Comparison of ENCODE assay signal across 21 cellular contexts in the genomic region with DNA sequence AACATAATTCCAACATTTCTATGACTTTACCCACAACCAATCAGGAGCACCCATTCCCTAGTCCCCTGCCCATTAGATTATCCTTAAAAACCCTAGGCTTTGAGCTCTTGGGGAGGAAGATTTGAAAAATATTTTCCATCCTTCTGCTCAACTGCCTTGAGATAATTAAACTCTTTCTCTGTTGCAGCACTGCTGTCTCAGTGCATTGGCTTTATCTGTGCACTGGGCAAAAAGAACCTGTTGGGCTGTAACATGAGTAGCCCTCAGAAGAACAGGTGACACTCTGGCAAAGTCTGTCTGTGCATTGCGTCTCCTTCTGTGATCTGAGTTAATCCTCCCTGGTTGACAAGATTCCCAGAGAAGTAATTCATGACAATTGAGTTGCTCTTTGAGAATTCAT.
"Had no signal": no experiment of that assay in that cellular context is flagged by ENCODE, and none has a peak within 500 bp of the region (broad histone marks: within the 10 kb centered on the region; RNA-seq: fewer than 3 reads in every experiment).

No MANE protein-coding gene starts in this region.

- H3K9me3 ChIP-seq: ovary, testis had no signal

- FAIRE-seq: islet of Langerhans had no signal

- DNase-seq: effector memory CD4-positive, alpha-beta T cell; gastrocnemius medialis; heart right ventricle; hypothalamus; kidney glomerular epithelial cell; mucosa of descending colon; natural killer cell; ovary; stimulated activated CD4-positive, alpha-beta T cell treated with anti-CD3 and anti-CD28 coated beads, Interleukin-4, amount 100 ng/mL, for 1 hour; stimulated activated CD8-positive, alpha-beta memory T cell treated with anti-CD3 and anti-CD28 coated beads, Interleukin-4, amount 100 ng/mL, for 48 hours; testis; upper lobe of right lung had no signal

- H3K27ac ChIP-seq: epithelial cell of prostate, esophagus muscularis mucosa, gastrocnemius medialis, heart right ventricle, ovary, right atrium auricular region, testis, tibial nerve, upper lobe of right lung had no signal

- H3K4me1 ChIP-seq: esophagus muscularis mucosa, gastrocnemius medialis, heart right ventricle, right atrium auricular region, testis, tibial nerve, upper lobe of right lung had no signal

- H3K4me1 Mint-ChIP-seq: natural killer cell; neural crest cell; stimulated activated effector memory CD8-positive, alpha-beta T cell treated with anti-CD3 and anti-CD28 coated beads, Interleukin-12 subunit alpha, Interleukin-12 subunit beta, amount 100 ng/mL, for 72 hours had no signal

- H3K36me3 ChIP-seq: gastrocnemius medialis, heart right ventricle, ovary, right atrium auricular region, upper lobe of right lung had no signal

- H3K4me2 ChIP-seq: smooth muscle cell had no signal

- ATAC-seq: gastrocnemius medialis; heart right ventricle; mucosa of descending colon; natural killer cell; stimulated activated effector memory CD8-positive, alpha-beta T cell treated with anti-CD3 and anti-CD28 coated beads, Interleukin-12 subunit alpha, Interleukin-12 subunit beta, amount 100 ng/mL, for 72 hours; upper lobe of right lung had no signal

- H3K4me3 Mint-ChIP-seq: natural killer cell; neural crest cell; stimulated activated effector memory CD8-positive, alpha-beta T cell treated with anti-CD3 and anti-CD28 coated beads, Interleukin-12 subunit alpha, Interleukin-12 subunit beta, amount 100 ng/mL, for 72 hours; stimulated activated naive CD8-positive, alpha-beta T cell treated with anti-CD3 and anti-CD28 coated beads, Interleukin-15, Interleukin-2, amounts not matched to agents 100 ng/mL and 50 ng/mL, for 24 hours had no signal

- H3K27ac Mint-ChIP-seq: natural killer cell; stimulated activated effector memory CD8-positive, alpha-beta T cell treated with anti-CD3 and anti-CD28 coated beads, Interleukin-12 subunit alpha, Interleukin-12 subunit beta, amount 100 ng/mL, for 72 hours; stimulated activated naive CD8-positive, alpha-beta T cell treated with anti-CD3 and anti-CD28 coated beads, Interleukin-15, Interleukin-2, amounts not matched to agents 100 ng/mL and 50 ng/mL, for 24 hours had no signal

- H3K27me3 ChIP-seq: esophagus muscularis mucosa, gastrocnemius medialis, heart right ventricle, ovary, right atrium auricular region, testis, tibial nerve, upper lobe of right lung had no signal

- H3K36me3 Mint-ChIP-seq: stimulated activated effector memory CD8-positive, alpha-beta T cell treated with anti-CD3 and anti-CD28 coated beads, Interleukin-12 subunit alpha, Interleukin-12 subunit beta, amount 100 ng/mL, for 72 hours had no signal

- H3K4me3 ChIP-seq: esophagus muscularis mucosa, gastrocnemius medialis, heart right ventricle, mucosa of descending colon, ovary, right atrium auricular region, smooth muscle cell, testis, tibial nerve, upper lobe of right lung had no signal
